Comparison of ENCODE assay signal across 19 cellular contexts in genomic region chr20:37703338-37703660, GRCh38. TPM values are rescaled to one million over a fixed set of nuclear protein-coding genes. Genes with fewer than 3 reads are reported as not detected.
DNase-seq lines count a peak whose midpoint lies in the region; ATAC-seq and TF ChIP-seq lines count a peak whose summit lies in the region.
"Had no signal": no experiment of that assay in that cellular context is flagged by ENCODE, and none has a peak within 500 bp of the region (broad histone marks: within the 10 kb centered on the region; RNA-seq: fewer than 3 reads in every experiment).

No MANE protein-coding gene starts in this region.

- in situ Hi-C loops in HAP-1 (cut with MboI; ENCODE audit: low sequenced_read_pairs), result no loop called here

- no peak for TF ChIP-seq CTCF in right atrium auricular region (IDR thresholded peaks at IDR 0.05)

- H3K9me3 ChIP-seq in HAP-1, result no peaks in the 10 kb centered on the region
- peaks cover 0 to 13% of the 10 kb centered on the region in 2 donors for H3K9me3 ChIP-seq in right atrium auricular region
- H3K9me3 ChIP-seq: A549, BE2C, Caco-2 had no signal

- ATAC-seq in GM18502 (IDR thresholded peaks at IDR 0.05; ENCODE audit: poor library complexity, unreplicated experiment), result no peak
- ATAC-seq: A549 had no signal

- H3K4me3 ChIP-seq in HAP-1 (no peak overlapping the region), right atrium auricular region (no peak overlapping the region)
- H3K4me3 ChIP-seq: A549 had no signal

- no peaks in the 10 kb centered on the region for H3K4me1 ChIP-seq in HAP-1
- peaks cover 0 to 31% of the 10 kb centered on the region in 2 donors for H3K4me1 ChIP-seq in right atrium auricular region
- H3K4me1 ChIP-seq: BE2C had no signal

- H3K27me3 ChIP-seq in HAP-1 (ENCODE audit: low read depth) (no peaks in the 10 kb centered on the region), right atrium auricular region (no peaks in the 10 kb centered on the region)
- H3K27me3 ChIP-seq: BE2C had no signal

- H3K36me3 ChIP-seq in HAP-1 (replicated peaks) (no peaks in the 10 kb centered on the region), right atrium auricular region (no peaks in the 10 kb centered on the region)
- H3K36me3 ChIP-seq: BE2C had no signal

- DNase-seq in AG08395 (ENCODE audit: low spot score) (peak; percentile 23), EH (ENCODE audit: low read depth) (peak; percentile 16), amniotic epithelial cell (ENCODE audit: low read depth) (peak; percentile 76), fibroblast of peridontal ligament (ENCODE audit: extremely low read depth) (peak; percentile 5), DMS79 (lab: John Stamatoyannopoulos, UW) (no peak), HAP-1 (ENCODE audit: low spot score in 2 of 2) (no peak), right atrium auricular region (ENCODE audit: low spot score) (no peak)
- DNase-seq: BE2C; Caco-2; CD4-positive, alpha-beta T cell; EL; GOT3; H7 had no signal

- H3K27ac ChIP-seq in right atrium auricular region, result no peak overlapping the region
- H3K27ac ChIP-seq: 22Rv1, C4-2B, HL-60, KMS-11 had no signal

RNA-seq across cellular contexts. Expression of gene CTNNBL1, which starts 9.5 kb away (rescaled TPM):
- 10 to 100 TPM; 29.9 to 39.9 TPM for total RNA-seq in right atrium auricular region

Comparison
In these comparisons a context has a peak if more than half of its experiments do, and no peak if none do; other contexts are left out.
1. DNase-seq: peak in AG08395 (single experiment), EH (single experiment), amniotic epithelial cell (single experiment) and fibroblast of peridontal ligament (single experiment); none in DMS79 (single experiment), HAP-1 (0 of 2) and right atrium auricular region (single experiment).